1 cellular context compared by ENCODE assay signal in genomic region chr19:32346901-32347300, GRCh38.
TF ChIP-seq lines count a peak whose summit lies in the region.

No MANE protein-coding gene starts in this region.

TF ChIP-seq in H1, 55 proteins besides CTCF, POLR2A, EP300 and RAD21 (continued from another document):
- TF ChIP-seq RXRA (IDR thresholded peaks at IDR 0.05; ENCODE audit: insufficient read depth, low read depth, low read length): no peak
- TF ChIP-seq POU5F1 (IDR thresholded peaks at IDR 0.05; ENCODE audit: low read depth, low read length): no peak
- no peak for TF ChIP-seq RNF2 (IDR thresholded peaks at IDR 0.05; ENCODE audit: borderline replicate concordance, low read depth, low read length, missing control alignments, poor library complexity, severe bottlenecking)
- TF ChIP-seq KDM5A (IDR thresholded peaks at IDR 0.05; ENCODE audit: low read length): no peak
- no peak for TF ChIP-seq E2F6 (IDR thresholded peaks at IDR 0.05)
